21 cellular contexts compared by ENCODE assay signal in the genomic region with DNA sequence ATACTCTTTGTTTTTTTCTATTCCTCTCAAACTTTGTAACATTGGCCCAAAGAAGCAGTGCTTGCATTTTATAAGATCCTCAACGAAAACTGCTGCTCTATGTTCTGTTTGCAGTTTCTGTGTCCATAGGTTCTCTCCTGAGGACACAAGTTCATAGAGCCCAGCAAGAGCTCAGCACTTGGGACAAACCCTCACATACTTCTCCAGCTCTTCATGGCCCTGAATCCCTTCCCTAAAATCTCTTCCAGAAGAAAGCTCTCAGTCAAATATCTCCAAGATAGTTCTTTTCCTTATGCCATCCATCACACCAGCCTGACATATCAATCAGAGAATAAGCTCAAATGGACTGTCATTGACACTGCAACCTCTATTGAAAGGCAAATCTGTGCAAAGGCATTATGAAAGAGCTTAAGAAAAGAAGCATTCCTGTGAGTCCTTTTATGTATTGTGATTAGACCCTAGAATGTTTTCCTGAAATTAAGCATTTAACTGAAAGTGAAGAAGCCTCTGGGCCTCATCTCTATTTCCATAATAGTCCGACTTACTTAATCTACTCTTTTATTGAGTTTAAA.
"Had no signal": no experiment of that assay in that cellular context is flagged by ENCODE, and none has a peak within 500 bp of the region (broad histone marks: within the 10 kb centered on the region; RNA-seq: fewer than 3 reads in every experiment).

No MANE protein-coding gene starts in this region.

- H3K27me3 ChIP-seq: hepatocyte, pancreas, suprapubic skin, thyroid gland had no signal

- H2AFZ ChIP-seq: hepatocyte had no signal

- H3K27ac ChIP-seq: coronary artery, hepatocyte, pancreas, suprapubic skin, thyroid gland had no signal

- H3K27ac Mint-ChIP-seq: naive thymus-derived CD8-positive, alpha-beta T cell; progenitor cell of endocrine pancreas; type B pancreatic cell had no signal

- H3K4me3 ChIP-seq: coronary artery, hepatocyte, mucosa of descending colon, pancreas, smooth muscle cell, suprapubic skin, thyroid gland had no signal

- H3K9me3 ChIP-seq: pancreas, suprapubic skin, thyroid gland had no signal

- ATAC-seq: left lobe of liver; mucosa of descending colon; naive thymus-derived CD8-positive, alpha-beta T cell; pancreas; right cardiac atrium had no signal

- H3K4me3 Mint-ChIP-seq: naive thymus-derived CD8-positive, alpha-beta T cell; type B pancreatic cell had no signal

- FAIRE-seq: urothelium cell line had no signal

- H3K4me2 ChIP-seq: hepatocyte, smooth muscle cell had no signal

- H3K4me1 ChIP-seq: pancreas, suprapubic skin, thyroid gland had no signal

- H3K27me3 Mint-ChIP-seq: naive thymus-derived CD8-positive, alpha-beta T cell; progenitor cell of endocrine pancreas; type B pancreatic cell had no signal

- H3K36me3 Mint-ChIP-seq: naive thymus-derived CD8-positive, alpha-beta T cell; type B pancreatic cell had no signal

- H3K4me1 Mint-ChIP-seq: naive thymus-derived CD8-positive, alpha-beta T cell had no signal

- DNase-seq: effector CD4-positive, alpha-beta T cell; foreskin melanocyte; head of caudate nucleus; islet precursor cell; mammary epithelial cell; mucosa of descending colon; naive thymus-derived CD8-positive, alpha-beta T cell; occipital lobe; pancreas; right cardiac atrium; stimulated activated CD4-positive, alpha-beta T cell treated with anti-CD3 and anti-CD28 coated beads, Interleukin-2, amount 100 ng/mL, for 48 hours; stimulated activated naive CD4-positive, alpha-beta T cell treated with Interleukin-2 at 50 U/mL for 16 hours; thyroid gland had no signal

- H3K36me3 ChIP-seq: pancreas, suprapubic skin, thyroid gland had no signal
